Comparison of ENCODE assay signal across 14 cellular contexts in genomic region chr12:79645235-79645630, GRCh38. TPM values are rescaled to one million over a fixed set of nuclear protein-coding genes. Genes with fewer than 3 reads are reported as not detected.
DNase-seq lines count a peak whose midpoint lies in the region; ATAC-seq and TF ChIP-seq lines count a peak whose summit lies in the region.
"Had no signal": no experiment of that assay in that cellular context is flagged by ENCODE, and none has a peak within 500 bp of the region (broad histone marks: within the 10 kb centered on the region; RNA-seq: fewer than 3 reads in every experiment).

No MANE protein-coding gene starts in this region.

- H3K9me3 ChIP-seq in SK-N-SH: no peaks in the 10 kb centered on the region; the same call in 1 of the 2 replicates
- no peaks in the 10 kb centered on the region for H3K9me3 ChIP-seq in H9 (ENCODE audit: control insufficient read depth, low read depth, low read length)
- H3K9me3 ChIP-seq: body of pancreas had no signal

- H3K36me3 Mint-ChIP-seq in H9 (ENCODE audit: insufficient read depth in 1 of 3, low read depth in 3 of 3): peaks cover 11 to 23% (median 17%) of the 10 kb centered on the region in 3 experiments

- POLR2A ChIA-PET in SK-N-SH (lab: Yijun Ruan, JAX): no interaction called here

- no peak overlapping the region for H4K5ac ChIP-seq in H9 (ENCODE audit: insufficient read length, low read depth, low read length)

- no peak overlapping the region for H3K56ac ChIP-seq in H9 (ENCODE audit: insufficient read length, low read depth, low read length)

- H4K20me1 ChIP-seq in SK-N-SH (ENCODE audit: insufficient read depth): no peaks in the 10 kb centered on the region
- no peaks in the 10 kb centered on the region for H4K20me1 ChIP-seq in H9 (ENCODE audit: control insufficient read depth, insufficient read depth, insufficient read length)

- no peak overlapping the region for H3K4ac ChIP-seq in H9 (ENCODE audit: low read depth, low read length)

- H2BK5ac ChIP-seq in H9 (ENCODE audit: insufficient read length, low read length): no peak overlapping the region

- no peaks in the 10 kb centered on the region; the same call in 1 of the 2 replicates for H3K79me2 ChIP-seq in SK-N-SH (ENCODE audit: insufficient read depth)
- H3K79me2 ChIP-seq in H9 (ENCODE audit: insufficient read depth, low read length): peaks cover 28% of the 10 kb centered on the region; the same call in 1 of the 2 replicates

- H4K8ac ChIP-seq in H9 (replicated peaks; ENCODE audit: insufficient read length, low read depth, low read length): no peak overlapping the region

- H3K4me1 Mint-ChIP-seq in H9: peaks cover 60 to 61% of the 10 kb centered on the region in 2 experiments
- H3K4me1 Mint-ChIP-seq in stimulated activated naive CD8-positive, alpha-beta T cell treated with anti-CD3 and anti-CD28 coated beads, Interleukin-15, amount 100 ng/mL, for 72 hours: no peaks in the 10 kb centered on the region

- DNase-seq in SK-N-SH: no peak
- DNase-seq in H9: no peak
- no peak for DNase-seq in NCI-H748 treated with DMSO at 0.1 percent for 48 hours (lab: John Stamatoyannopoulos, UW)
- DNase-seq in stimulated activated naive CD8-positive, alpha-beta T cell treated with anti-CD3 and anti-CD28 coated beads, Interleukin-15, amount 100 ng/mL, for 72 hours: no peak
- DNase-seq: activated T-cell treated with anti-CD3 and anti-CD28 coated beads, Interleukin-2, amount 50 U/mL, for 48 hours; body of pancreas; erythroblast; KBM-7; naive B cell; NCI-H187 treated with DMSO at 0.1 percent for 48 hours had no signal

- TF ChIP-seq EP300 in SK-N-SH (IDR thresholded peaks at IDR 0.05; ENCODE audit: borderline replicate concordance in 1 of 2, low read depth in 1 of 2, low read length in 1 of 2): no peak

- TF ChIP-seq RAD21 in SK-N-SH (IDR thresholded peaks at IDR 0.05; ENCODE audit: low read length): no peak

- CTCF ChIA-PET in SK-N-SH (lab: Yijun Ruan, JAX): interaction anchor here (1.0 kb wide), 1 partner anchor 34 kb away, joined by 3 read pairs; no protein-coding TSS in a partner anchor

- H3K18ac ChIP-seq in H9 (ENCODE audit: insufficient read length, low read depth, low read length): no peak overlapping the region

- H3K27me3 ChIP-seq in SK-N-SH (ENCODE audit: insufficient read depth) (no peaks in the 10 kb centered on the region), H9 (ENCODE audit: insufficient read depth, low read length) (no peaks in the 10 kb centered on the region)
- H3K27me3 ChIP-seq: body of pancreas had no signal

- H3K4me3 ChIP-seq in SK-N-SH (ENCODE audit: low read depth in 2 of 2, low read length in 1 of 2): no peak overlapping the region
- H3K4me3 ChIP-seq: body of pancreas had no signal

- H3K9ac ChIP-seq in SK-N-SH (no peak overlapping the region), H9 (ENCODE audit: extremely low read depth, insufficient read length, low read length) (no peak overlapping the region)

- H2AK5ac ChIP-seq in H9 (ENCODE audit: insufficient read length, low read length): no peak overlapping the region

- H3K36me3 ChIP-seq in SK-N-SH (replicated peaks in 1 of 2; ENCODE audit: control insufficient read depth in 1 of 2, insufficient read depth in 2 of 2, low read length in 1 of 2): no peaks in the 10 kb centered on the region

- H2BK120ac ChIP-seq in H9 (ENCODE audit: low read depth, low read length, poor library complexity, severe bottlenecking): no peak overlapping the region

- no peak overlapping the region for H4K91ac ChIP-seq in H9 (ENCODE audit: insufficient read length, low read depth, low read length)

- H3K27me3 Mint-ChIP-seq in H9 (ENCODE audit: low read depth): no peaks in the 10 kb centered on the region
- no peaks in the 10 kb centered on the region for H3K27me3 Mint-ChIP-seq in stimulated activated naive CD8-positive, alpha-beta T cell treated with anti-CD3 and anti-CD28 coated beads, Interleukin-15, amount 100 ng/mL, for 72 hours
- H3K27me3 Mint-ChIP-seq: naive B cell had no signal

- peaks cover under 1% of the 10 kb centered on the region for H3K79me1 ChIP-seq in H9 (ENCODE audit: insufficient read depth, low read depth, low read length, poor library complexity, severe bottlenecking)

- peaks cover 4 to 14% of the 10 kb centered on the region in 2 experiments; a peak in 4 of 5 replicates for H3K9me3 Mint-ChIP-seq in H9
- no peaks in the 10 kb centered on the region for H3K9me3 Mint-ChIP-seq in stimulated activated naive CD8-positive, alpha-beta T cell treated with anti-CD3 and anti-CD28 coated beads, Interleukin-15, amount 100 ng/mL, for 72 hours
- H3K9me3 Mint-ChIP-seq: naive B cell had no signal

- H2BK15ac ChIP-seq in H9 (ENCODE audit: low read depth, low read length): no peak overlapping the region

- no peak overlapping the region for H3K27ac ChIP-seq in SK-N-SH (ENCODE audit: low read depth in 2 of 2, low read length in 1 of 2)
- H3K27ac ChIP-seq in H9 (ENCODE audit: insufficient read length, low read depth, low read length): no peak overlapping the region
- H3K27ac ChIP-seq: body of pancreas had no signal

- no peak overlapping the region for H3K14ac ChIP-seq in H9 (ENCODE audit: insufficient read depth, low read length)

- H2AFZ ChIP-seq in SK-N-SH (ENCODE audit: low read depth) (no peak overlapping the region), H9 (ENCODE audit: low read length) (no peak overlapping the region)

- H3K9me2 ChIP-seq in SK-N-SH: no peaks in the 10 kb centered on the region

- H2BK20ac ChIP-seq in H9 (ENCODE audit: low read depth, low read length, poor library complexity, severe bottlenecking): no peak overlapping the region

- 0 out of 4 replicates have a peak, but pooled peaks cover 0 to 4% of the 10 kb centered on the region in 2 experiments for H3K4me1 ChIP-seq in SK-N-SH (ENCODE audit: control insufficient read depth in 1 of 2, insufficient read depth in 2 of 2, low read depth in 1 of 2, low read length in 1 of 2)
- H3K4me1 ChIP-seq in H9 (ENCODE audit: insufficient read depth, low read length): peaks cover 2% of the 10 kb centered on the region; the same call in 1 of the 2 replicates

- no peak overlapping the region for H3K23ac ChIP-seq in H9 (ENCODE audit: insufficient read length, low read depth, low read length)

- peak; percentile 98 for ATAC-seq in GM18505 (IDR thresholded peaks at IDR 0.05; ENCODE audit: unreplicated experiment)
- peak; percentile 91 for ATAC-seq in GM19468 (IDR thresholded peaks at IDR 0.05; ENCODE audit: extremely low read depth, unreplicated experiment)
- ATAC-seq in HG02938 (IDR thresholded peaks at IDR 0.05; ENCODE audit: unreplicated experiment): peak; percentile 99
- peak; percentile 100 for ATAC-seq in HG03571 (IDR thresholded peaks at IDR 0.05; ENCODE audit: unreplicated experiment)
- no peak for ATAC-seq in stimulated activated naive CD8-positive, alpha-beta T cell treated with anti-CD3 and anti-CD28 coated beads, Interleukin-15, amount 100 ng/mL, for 72 hours
- ATAC-seq: body of pancreas had no signal

- H3T11ph ChIP-seq in H9 (ENCODE audit: low read length): no peak overlapping the region

- no peaks in the 10 kb centered on the region for H3K23me2 ChIP-seq in H9 (ENCODE audit: insufficient read length, low read depth, low read length, poor library complexity, severe bottlenecking)

- peak overlapping the region in 1 of 3 experiments; percentile 70; a peak in 1 of 7 replicates for H3K27ac Mint-ChIP-seq in H9
- H3K27ac Mint-ChIP-seq in stimulated activated naive CD8-positive, alpha-beta T cell treated with anti-CD3 and anti-CD28 coated beads, Interleukin-15, amount 100 ng/mL, for 72 hours: no peak overlapping the region

- no peak overlapping the region for H2BK12ac ChIP-seq in H9 (ENCODE audit: insufficient read length, low read depth, low read length)

- TF ChIP-seq CTCF in SK-N-SH (IDR thresholded peaks at IDR 0.05): no peak
- TF ChIP-seq CTCF in H9 (conservative IDR thresholded peaks at IDR 0.05): no peak

- TF ChIP-seq POLR2A in GM18505 (IDR thresholded peaks at IDR 0.05; ENCODE audit: borderline replicate concordance, extremely low read depth, insufficient read depth, insufficient read length): no peak

- H3K4me2 ChIP-seq in SK-N-SH (no peak overlapping the region), H9 (ENCODE audit: insufficient read depth, insufficient read length, low read length) (no peak overlapping the region)

- no peaks in the 10 kb centered on the region for H3F3A ChIP-seq in SK-N-SH (replicated peaks; ENCODE audit: insufficient read depth)

- H3K4me3 Mint-ChIP-seq in H9: 0 out of 5 replicates have a peak overlapping the region, but pooled peaks of 1 of the 2 experiments have one; percentile 20
- H3K4me3 Mint-ChIP-seq in stimulated activated naive CD8-positive, alpha-beta T cell treated with anti-CD3 and anti-CD28 coated beads, Interleukin-15, amount 100 ng/mL, for 72 hours: no peak overlapping the region
- H3K4me3 Mint-ChIP-seq: naive B cell had no signal

TF ChIP-seq in SK-N-SH, 30 proteins besides CTCF, POLR2A, EP300 and RAD21:
- no peak for TF ChIP-seq EZH2phosphoT487 (IDR thresholded peaks at IDR 0.05; ENCODE audit: borderline replicate concordance, low read depth)
- TF ChIP-seq POLR2AphosphoS5 (IDR thresholded peaks at IDR 0.05; ENCODE audit: low read depth, low read length): no peak
- TF ChIP-seq NRF1 (IDR thresholded peaks at IDR 0.05; ENCODE audit: low read depth, low read length): no peak
- no peak for TF ChIP-seq USF2 (IDR thresholded peaks at IDR 0.05; ENCODE audit: borderline replicate concordance, low read depth, low read length)
TF ChIP-seq in SK-N-SH: peak in this region for 0.

RNA-seq across cellular contexts. Expression of gene PAWR, which starts 45.5 kb away (rescaled TPM):
- 0.91 and 1.8 TPM in 2 replicates for polyA plus RNA-seq in SK-N-SH (2012; rRNA removed)
- 0.79 and 0.80 TPM in 2 replicates for polyA plus RNA-seq in SK-N-SH (2012; cell fraction: cytosol; rRNA removed)
- 1.5 and 3.0 TPM in 2 replicates for polyA plus RNA-seq in SK-N-SH (2012; cell fraction: nucleus; rRNA removed)
- total RNA-seq in H9 (2021): 176 and 190 TPM in 2 replicates
